Comparison of ENCODE assay signal across 8 cellular contexts in genomic region chr19:48445606-48446481, GRCh38. TPM values are rescaled to one million over a fixed set of nuclear protein-coding genes. Genes with fewer than 3 reads are reported as not detected.
DNase-seq lines count a peak whose midpoint lies in the region; ATAC-seq and TF ChIP-seq lines count a peak whose summit lies in the region.

GRWD1 (plus strand) TSS chr19:48445983; CDS start chr19:48446006, 23 bp downstream.

- TF ChIP-seq CTCF in omental fat pad (IDR thresholded peaks at IDR 0.05) (no peak), testis (IDR thresholded peaks at IDR 0.05) (peak in 1 of 3 experiments; percentile 1)

- peak; percentile 93 for DNase-seq in GM04504 (ENCODE audit: low read depth)
- DNase-seq in NCI-H1092 treated with DMSO at 0.1 percent for 48 hours (lab: John Stamatoyannopoulos, UW) = peak; percentile 93
- peak; percentile 75 for DNase-seq in SKM-1 (lab: John Stamatoyannopoulos, UW; ENCODE audit: unreplicated experiment)
- DNase-seq in activated naive CD4-positive, alpha-beta T cell treated with anti-CD3 and anti-CD28 coated beads, Interleukin-2, amount 50 U/mL, for 72 hours (ENCODE audit: low spot score in 2 of 2) = peak; percentile 87 to 96
- peak; percentile 96 for DNase-seq in glomerular visceral epithelial cell (ENCODE audit: extremely low spot score)
- peak; percentile 73 for DNase-seq in omental fat pad (ENCODE audit: low spot score)
- peak; percentile 98 for DNase-seq in testis

- intact Hi-C loops in testis (cut with DNase I; ENCODE audit: low total_unique reads) = no loop called here

- H3K36me3 ChIP-seq in testis (ENCODE audit: low read depth, missing control alignments) = no peaks in the 10 kb centered on the region

- 0 to 1% methylated on average over 51 to 60 of the region's 61 CpGs for WGBS in testis, 2 donors

- H3K27ac ChIP-seq in testis = peak within 1 kb of the TSS; percentile 84 to 94

- H3K27me3 ChIP-seq in testis = no peaks in the 10 kb centered on the region

- H3K36me3 Mint-ChIP-seq in activated naive CD4-positive, alpha-beta T cell treated with anti-CD3 and anti-CD28 coated beads, Interleukin-2, amount 50 U/mL, for 72 hours = peaks cover 23 to 39% of the 10 kb centered on the region in 2 donors

- H3K9me3 Mint-ChIP-seq in activated naive CD4-positive, alpha-beta T cell treated with anti-CD3 and anti-CD28 coated beads, Interleukin-2, amount 50 U/mL, for 72 hours = no peaks in the 10 kb centered on the region

- H3K27ac Mint-ChIP-seq in activated naive CD4-positive, alpha-beta T cell treated with anti-CD3 and anti-CD28 coated beads, Interleukin-2, amount 50 U/mL, for 72 hours = peak within 1 kb of the TSS; percentile 90 to 93

- ATAC-seq in HG02610 (IDR thresholded peaks at IDR 0.05; ENCODE audit: unreplicated experiment) (peak; percentile 82), omental fat pad (ENCODE audit: low FRiP score) (peak; percentile 84)
- ATAC-seq in activated naive CD4-positive, alpha-beta T cell treated with anti-CD3 and anti-CD28 coated beads, Interleukin-2, amount 50 U/mL, for 72 hours = peak; percentile 96 to 98

- peak within 1 kb of the TSS; percentile 80 to 92 for H3K4me3 ChIP-seq in testis

- no peaks in the 10 kb centered on the region for H3K9me3 ChIP-seq in testis

- peaks cover 17% of the 10 kb centered on the region for H3K4me1 ChIP-seq in testis

- TF ChIP-seq POLR2A in testis (IDR thresholded peaks at IDR 0.05) = no peak

RNA-seq across cellular contexts. Expression of gene GRWD1, which starts in this region (rescaled TPM):
- total RNA-seq in activated naive CD4-positive, alpha-beta T cell treated with anti-CD3 and anti-CD28 coated beads, Interleukin-2, amount 50 U/mL, for 72 hours = 10 to 100 TPM; 32.8 to 46.3 TPM
- 10 to 100 TPM; 19.5 to 90.5 (median 31.5) TPM for total RNA-seq in omental fat pad
- 10 to 100 TPM; 32.8 to 35.2 TPM for total RNA-seq in testis
- 17.8 TPM for polyA plus RNA-seq in testis (ENCODE audit: insufficient read depth, low read depth, low replicate concordance)

Comparison
In these comparisons a context has a peak if more than half of its experiments do, and no peak if none do; other contexts are left out.
1. Peak in every context shown above with its lines: DNase-seq, ATAC-seq, H3K4me3 ChIP-seq and H3K27ac ChIP-seq.